8 cellular contexts compared by ENCODE assay signal in the genomic region with DNA sequence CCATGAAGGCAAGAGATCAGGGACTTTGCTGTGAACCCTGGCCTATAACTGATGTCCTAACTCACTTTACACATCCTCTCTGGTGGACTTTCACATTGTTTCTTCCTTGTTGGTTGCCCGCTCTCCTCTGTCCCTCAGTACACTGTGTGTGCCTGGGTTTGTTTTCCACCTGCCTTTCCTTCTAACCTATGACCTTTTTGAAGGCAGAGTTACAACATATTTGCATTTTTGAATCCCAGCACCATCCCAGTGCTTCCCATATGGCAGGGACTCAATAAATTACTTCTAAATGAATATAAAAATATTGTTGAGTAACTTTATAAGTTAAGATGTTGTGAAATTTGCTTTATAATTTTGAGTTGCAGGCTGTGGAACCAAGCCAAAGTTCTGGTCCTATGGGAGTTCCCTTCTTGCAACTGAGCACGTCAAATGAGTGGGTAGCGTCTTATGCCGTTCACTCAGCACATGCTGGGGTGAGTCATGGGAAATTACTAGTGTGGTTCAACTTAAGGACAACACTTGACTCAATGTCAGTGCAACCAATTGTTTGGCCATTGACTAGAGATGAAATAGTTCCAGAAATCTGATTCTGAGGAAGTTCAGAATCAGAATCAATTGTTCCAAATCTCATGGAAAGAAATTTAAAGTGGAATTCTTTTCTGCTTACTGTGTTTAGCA.
A peak's percentile ranks its signal among the peaks of the same experiment; 100 is the strongest.
DNase-seq lines count a peak whose midpoint lies in the region; TF ChIP-seq lines count a peak whose summit lies in the region.

No MANE protein-coding gene starts in this region.

- H3K4me1 Mint-ChIP-seq in endothelial cell (ENCODE audit: unreplicated experiment) = no peaks in the 10 kb centered on the region

- H3K36me3 Mint-ChIP-seq in endothelial cell (ENCODE audit: low read depth, unreplicated experiment) = no peaks in the 10 kb centered on the region

- TF ChIP-seq CTCF in BJ (IDR thresholded peaks at IDR 0.05; ENCODE audit: insufficient read depth, low read depth, low read length) = no peak
- TF ChIP-seq CTCF in GM20000 (IDR thresholded peaks at IDR 0.05; ENCODE audit: extremely low read depth, missing control alignments) = no peak
- TF ChIP-seq CTCF in colonic mucosa (IDR thresholded peaks at IDR 0.05) = no peak
- TF ChIP-seq CTCF in stomach (IDR thresholded peaks at IDR 0.05) = no peak
- no peak for TF ChIP-seq CTCF in endothelial cell (IDR thresholded peaks at IDR 0.05; ENCODE audit: unreplicated experiment)

- H3K27me3 ChIP-seq in BJ (ENCODE audit: control insufficient read depth, insufficient read depth, low read length) (no peaks in the 10 kb centered on the region), colonic mucosa (no peaks in the 10 kb centered on the region), stomach (no peaks in the 10 kb centered on the region)

- H3K9me3 ChIP-seq in colonic mucosa (no peaks in the 10 kb centered on the region), stomach (no peaks in the 10 kb centered on the region)

- POLR2A ChIA-PET in BJ (lab: Charles Lee) = no interaction called here

- DNase-seq in BJ (ENCODE audit: low read depth) (peak; percentile 99), GM20000 (ENCODE audit: low spot score) (peak; percentile 28), HS-27A (ENCODE audit: low read depth) (peak; percentile 81), colonic mucosa (peak; percentile 34), renal cortical epithelial cell (ENCODE audit: low read depth) (peak; percentile 99), C1 segment of cervical spinal cord (lab: John Stamatoyannopoulos, UW) (no peak), stomach (no peak), endothelial cell (ENCODE audit: low spot score) (no peak)

- intact Hi-C loops in colonic mucosa (cut with DNase I) (no loop called here), stomach (cut with DNase I; ENCODE audit: low total_unique reads) (no loop called here)

- H3K27ac Mint-ChIP-seq in endothelial cell (ENCODE audit: unreplicated experiment) = no peak overlapping the region

- H3K36me3 ChIP-seq in BJ (ENCODE audit: control insufficient read depth, insufficient read depth, low read length) = no peaks in the 10 kb centered on the region
- H3K36me3 ChIP-seq in colonic mucosa = no peaks in the 10 kb centered on the region
- no peaks in the 10 kb centered on the region for H3K36me3 ChIP-seq in stomach

- H3K27ac ChIP-seq in colonic mucosa (no peak overlapping the region), stomach (peak overlapping the region in 1 of 5 donors; percentile 7)

- no peaks in the 10 kb centered on the region for H3K27me3 Mint-ChIP-seq in endothelial cell (ENCODE audit: unreplicated experiment)

- no peak for TF ChIP-seq EP300 in stomach (IDR thresholded peaks at IDR 0.05)

- WGBS in stomach, 5 donors = 44 to 77% (median 65%) methylated on average over 4 of the region's 4 CpGs

- H3K4me3 Mint-ChIP-seq in endothelial cell (ENCODE audit: unreplicated experiment) = no peak overlapping the region

- CTCF ChIA-PET in BJ (lab: Yijun Ruan, JAX) = no interaction called here

- H3K9ac ChIP-seq in colonic mucosa (ENCODE audit: low read depth in 2 of 2, low read length in 2 of 2) = no peak overlapping the region

- H3K4me3 ChIP-seq in BJ (ENCODE audit: low read depth, low read length) = no peak overlapping the region
- H3K4me3 ChIP-seq in colonic mucosa = no peak overlapping the region
- no peak overlapping the region for H3K4me3 ChIP-seq in stomach

- H3K9me3 Mint-ChIP-seq in endothelial cell (ENCODE audit: unreplicated experiment) = no peaks in the 10 kb centered on the region

- H3K4me1 ChIP-seq in colonic mucosa (no peaks in the 10 kb centered on the region), stomach (peaks cover 0 to 3% (median 0%) of the 10 kb centered on the region in 4 donors)

- TF ChIP-seq POLR2A in stomach (IDR thresholded peaks at IDR 0.05) = no peak

Comparison
In these comparisons a context has a peak if more than half of its experiments do, and no peak if none do; other contexts are left out.
1. DNase-seq: peak in BJ (single experiment), GM20000 (single experiment), HS-27A (single experiment), colonic mucosa (single experiment) and renal cortical epithelial cell (single experiment); none in C1 segment of cervical spinal cord (0 of 14), stomach (single experiment) and endothelial cell (single experiment).